1 cellular context compared by ENCODE assay signal in genomic region chr9:6931913-6932312, GRCh38.
A peak's percentile ranks its signal among the peaks of the same experiment; 100 is the strongest.
TF ChIP-seq lines count a peak whose summit lies in the region.

No MANE protein-coding gene starts in this region.

TF ChIP-seq in K562, 482 proteins besides CTCF, POLR2A, EP300 and RAD21 (continued from another document and continues in another):
- TF ChIP-seq PBX2 (CRISPR knock-in tag; IDR thresholded peaks at IDR 0.05; ENCODE audit: low read depth): no peak
- peak; percentile 40; the same call in 1 of the 2 replicates for TF ChIP-seq PBX2 (tag; conservative IDR thresholded peaks at IDR 0.05; ENCODE audit: low read depth)
- peak; percentile 95 for TF ChIP-seq DPF2 (IDR thresholded peaks at IDR 0.05)
- no peak for TF ChIP-seq ZNF124 (CRISPR knock-in tag; IDR thresholded peaks at IDR 0.05)
- no peak for TF ChIP-seq ETV1 (tag; conservative IDR thresholded peaks at IDR 0.05; ENCODE audit: low read depth)
- no peak for TF ChIP-seq DIDO1 (tag; IDR thresholded peaks at IDR 0.05; ENCODE audit: low read depth)
- TF ChIP-seq DEAF1 (CRISPR knock-in tag; IDR thresholded peaks at IDR 0.05): no peak
- TF ChIP-seq TAF7 (tag; IDR thresholded peaks at IDR 0.05): no peak
- peak; percentile 93 for TF ChIP-seq JUND (IDR thresholded peaks at IDR 0.05; ENCODE audit: borderline replicate concordance, low read depth, low read length)
- peak; percentile 86; the same call in 2 of the 3 replicates for TF ChIP-seq JUND (tag; IDR thresholded peaks at IDR 0.05; ENCODE audit: borderline replicate concordance, low read depth, low read length)
- no peak for TF ChIP-seq FOXP4 (CRISPR knock-in tag; IDR thresholded peaks at IDR 0.05; ENCODE audit: borderline replicate concordance)
- TF ChIP-seq KDM1A (IDR thresholded peaks at IDR 0.05): peak; percentile 53 to 58; a peak in 3 of 4 replicates
- no peak for TF ChIP-seq PHB (CRISPR knock-in tag; IDR thresholded peaks at IDR 0.05)
- TF ChIP-seq STAT6 (CRISPR knock-in tag; IDR thresholded peaks at IDR 0.05): no peak
- TF ChIP-seq PPARD (CRISPR knock-in tag; IDR thresholded peaks at IDR 0.05): no peak
- TF ChIP-seq C11orf30 (IDR thresholded peaks at IDR 0.05; ENCODE audit: low read depth): no peak
- TF ChIP-seq ZFX (CRISPR knock-in tag; IDR thresholded peaks at IDR 0.05): peak; percentile 31; the same call in 1 of the 2 replicates
- no peak for TF ChIP-seq PCBP2 (IDR thresholded peaks at IDR 0.05; ENCODE audit: low read depth, low read length, poor library complexity, severe bottlenecking)
- no peak for TF ChIP-seq NFE2L1 (tag; IDR thresholded peaks at IDR 0.05; ENCODE audit: borderline replicate concordance, low read depth)
- TF ChIP-seq LEF1 (IDR thresholded peaks at IDR 0.05): peak; percentile 56; the same call in 1 of the 2 replicates
- peak in 1 of 2 experiments; percentile 42 for TF ChIP-seq E2F6 (IDR thresholded peaks at IDR 0.05; ENCODE audit: borderline replicate concordance in 1 of 2, extremely low read depth in 1 of 2, insufficient read depth in 1 of 2, insufficient read length in 1 of 2, low read depth in 1 of 2, low read length in 1 of 2, poor library complexity in 1 of 2, severe bottlenecking in 1 of 2)
- TF ChIP-seq SMARCC2 (IDR thresholded peaks at IDR 0.05; ENCODE audit: low read depth): peak; percentile 42; the same call in 1 of the 2 replicates
- TF ChIP-seq BMI1 (IDR thresholded peaks at IDR 0.05; ENCODE audit: low read length): no peak
- TF ChIP-seq ZFP30 (CRISPR knock-in tag; IDR thresholded peaks at IDR 0.05; ENCODE audit: borderline replicate concordance): no peak
- TF ChIP-seq SIX5 (IDR thresholded peaks at IDR 0.05; ENCODE audit: borderline replicate concordance in 1 of 2, insufficient read depth in 1 of 2, low read depth in 1 of 2, low read length in 2 of 2): no peak
- no peak for TF ChIP-seq SNRNP70 (optimal IDR thresholded peaks at IDR 0.05; ENCODE audit: low read depth, low read length)
- TF ChIP-seq SMARCA4 (IDR thresholded peaks at IDR 0.05): peak; percentile 92
- TF ChIP-seq KLF13 (tag; IDR thresholded peaks at IDR 0.05; ENCODE audit: borderline replicate concordance, low read depth): no peak
- no peak for TF ChIP-seq GABPB1 (CRISPR knock-in tag; IDR thresholded peaks at IDR 0.05)
- TF ChIP-seq ZNF347 (CRISPR knock-in tag; IDR thresholded peaks at IDR 0.05; ENCODE audit: low read depth): no peak
- no peak for TF ChIP-seq CREB1 (IDR thresholded peaks at IDR 0.05)
- TF ChIP-seq CREB1 (CRISPR knock-in tag; IDR thresholded peaks at IDR 0.05): no peak
- TF ChIP-seq BCOR (IDR thresholded peaks at IDR 0.05): no peak
- TF ChIP-seq RNF2 (IDR thresholded peaks at IDR 0.05): no peak; the same call in 1 of the 2 replicates
- TF ChIP-seq ZBTB8A (IDR thresholded peaks at IDR 0.05; ENCODE audit: partially characterized antibody): no peak
- TF ChIP-seq ZNF668 (CRISPR knock-in tag; IDR thresholded peaks at IDR 0.05): no peak
- TF ChIP-seq CSDE1 (IDR thresholded peaks at IDR 0.05): no peak
- TF ChIP-seq POLR3A (IDR thresholded peaks at IDR 0.05; ENCODE audit: borderline replicate concordance, extremely low read depth, insufficient read depth, insufficient read length): no peak
- TF ChIP-seq EWSR1 (IDR thresholded peaks at IDR 0.05; ENCODE audit: borderline replicate concordance, low read depth, partially characterized antibody): no peak
- peak; percentile 83 for TF ChIP-seq TCF3 (CRISPR knock-in tag; IDR thresholded peaks at IDR 0.05)
- TF ChIP-seq RBM17 (IDR thresholded peaks at IDR 0.05; ENCODE audit: borderline replicate concordance, low read depth, low read length): no peak
- TF ChIP-seq TRIM24 (IDR thresholded peaks at IDR 0.05): peak; percentile 27 to 54; a peak in 1 of 4 replicates
- TF ChIP-seq MECOM (CRISPR knock-in tag; IDR thresholded peaks at IDR 0.05): no peak
- TF ChIP-seq MTA2 (IDR thresholded peaks at IDR 0.05; ENCODE audit: low read depth): peak; percentile 58
- peak; percentile 61 for TF ChIP-seq TBP (optimal IDR thresholded peaks at IDR 0.05; ENCODE audit: low read depth, low read length)
- no peak for TF ChIP-seq SLC30A9 (CRISPR knock-in tag; IDR thresholded peaks at IDR 0.05)
- TF ChIP-seq CBX5 (IDR thresholded peaks at IDR 0.05; ENCODE audit: borderline replicate concordance, low read depth): no peak
- no peak for TF ChIP-seq ESRRB (CRISPR knock-in tag; IDR thresholded peaks at IDR 0.05; ENCODE audit: borderline replicate concordance)
- TF ChIP-seq KHSRP (IDR thresholded peaks at IDR 0.05): no peak
- 0 out of 2 replicates have a peak, but pooled peaks have one; percentile 45 for TF ChIP-seq NKRF (IDR thresholded peaks at IDR 0.05; ENCODE audit: borderline replicate concordance)
- peak; percentile 34; the same call in 1 of the 2 replicates for TF ChIP-seq MBD2 (IDR thresholded peaks at IDR 0.05; ENCODE audit: borderline replicate concordance, low read depth)
- TF ChIP-seq AFF4 (CRISPR knock-in tag; IDR thresholded peaks at IDR 0.05): no peak
- TF ChIP-seq SOX6 (IDR thresholded peaks at IDR 0.05): peak; percentile 77
- no peak for TF ChIP-seq HDAC3 (IDR thresholded peaks at IDR 0.05; ENCODE audit: borderline replicate concordance, partially characterized antibody)
- TF ChIP-seq PHF8 (IDR thresholded peaks at IDR 0.05; ENCODE audit: borderline replicate concordance, low read length): no peak
- TF ChIP-seq ZBTB1 (CRISPR knock-in tag; IDR thresholded peaks at IDR 0.05; ENCODE audit: borderline replicate concordance, low read depth): no peak
